In the genomic region with DNA sequence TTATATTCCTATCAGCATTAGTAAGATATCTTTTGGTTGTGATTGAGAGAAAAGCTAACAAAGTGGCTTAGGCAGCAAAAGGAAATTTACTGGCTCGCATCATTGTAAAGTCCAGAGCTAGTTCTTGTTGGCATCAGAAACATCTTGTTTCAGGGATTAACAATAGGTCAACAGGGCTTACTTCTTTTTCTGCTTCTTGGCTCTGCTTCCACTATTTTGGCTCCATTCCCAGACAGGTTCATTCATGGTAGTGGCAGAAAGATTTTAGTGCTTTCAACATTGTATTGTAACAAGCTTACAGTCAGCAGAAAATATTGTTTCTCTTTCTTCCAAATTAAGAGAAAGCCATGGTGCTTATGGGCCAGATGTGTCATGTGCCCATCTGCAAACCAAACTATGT, we compare ENCODE assay signal across 16 cellular contexts.
A peak's percentile ranks its signal among the peaks of the same experiment; 100 is the strongest.
DNase-seq lines count a peak whose midpoint lies in the region; ATAC-seq and TF ChIP-seq lines count a peak whose summit lies in the region.
"Had no signal": no experiment of that assay in that cellular context is flagged by ENCODE, and none has a peak within 500 bp of the region (broad histone marks: within the 10 kb centered on the region; RNA-seq: fewer than 3 reads in every experiment).

No MANE protein-coding gene starts in this region.

- no peaks in the 10 kb centered on the region for H3K4me1 ChIP-seq in PC-3 (ENCODE audit: insufficient read depth, low read length)
- no peaks in the 10 kb centered on the region for H3K4me1 ChIP-seq in right atrium auricular region

- POLR2A ChIA-PET in PC-3 (lab: Charles Lee; ENCODE audit: unreplicated experiment) = no interaction called here

- no peak for TF ChIP-seq EP300 in Ishikawa (IDR thresholded peaks at IDR 0.05; ENCODE audit: borderline replicate concordance)

- H3K9ac ChIP-seq in PC-3 (ENCODE audit: low read length) = no peak overlapping the region

- H4K20me1 ChIP-seq in PC-3 (ENCODE audit: low read length) = no peaks in the 10 kb centered on the region

- peak; percentile 60 for ATAC-seq in PC-3
- no peak for ATAC-seq in HG03139 (IDR thresholded peaks at IDR 0.05; ENCODE audit: unreplicated experiment)
- ATAC-seq: effector memory CD8-positive, alpha-beta T cell; K562; left colon had no signal

- TF ChIP-seq CTCF in PC-3 (conservative IDR thresholded peaks at IDR 0.05; ENCODE audit: low read depth, low read length) = no peak
- no peak for TF ChIP-seq CTCF in epithelial cell of proximal tubule (conservative IDR thresholded peaks at IDR 0.05; ENCODE audit: low read depth, low read length)
- TF ChIP-seq CTCF in right atrium auricular region (IDR thresholded peaks at IDR 0.05) = no peak

- no peaks in the 10 kb centered on the region for H3K9me3 ChIP-seq in PC-3 (ENCODE audit: low read length)
- no peaks in the 10 kb centered on the region for H3K9me3 ChIP-seq in right atrium auricular region
- H3K9me3 ChIP-seq: thoracic aorta had no signal

- no peak for TF ChIP-seq RAD21 in Ishikawa (IDR thresholded peaks at IDR 0.05; ENCODE audit: low read depth)

- DNase-seq in PC-3 (peak; percentile 52), epithelial cell of proximal tubule (ENCODE audit: low read depth) (peak; percentile 30), renal cortical epithelial cell (ENCODE audit: low read depth) (peak; percentile 85), right atrium auricular region (ENCODE audit: low spot score) (no peak)
- DNase-seq in stimulated activated CD4-positive, alpha-beta T cell treated with anti-CD3 and anti-CD28 coated beads, Interleukin-15, amount 100 ng/mL, for 24 hours = no peak
- DNase-seq: activated CD4-positive, CD25-positive, alpha-beta regulatory T cell treated with anti-CD3 and anti-CD28 coated beads, Interleukin-2, amount 50 U/mL, for 72 hours; AML-193; effector memory CD8-positive, alpha-beta T cell; left colon; small intestine; T-helper 9 cell had no signal

- H3K4me3 ChIP-seq in PC-3 (ENCODE audit: low read length) (no peak overlapping the region), epithelial cell of proximal tubule (ENCODE audit: low read depth, low read length) (no peak overlapping the region), right atrium auricular region (no peak overlapping the region)
- H3K4me3 ChIP-seq: K562, SK-N-MC, thoracic aorta had no signal

- no peaks in the 10 kb centered on the region for H3K79me2 ChIP-seq in PC-3 (ENCODE audit: low read length)

- H3K27me3 ChIP-seq in PC-3 (ENCODE audit: low read length) (no peaks in the 10 kb centered on the region), right atrium auricular region (no peaks in the 10 kb centered on the region)

- H3K27ac ChIP-seq in PC-3 (ENCODE audit: low read length) (no peak overlapping the region), right atrium auricular region (no peak overlapping the region)
- H3K27ac ChIP-seq: SK-N-MC, thoracic aorta had no signal

- H3K4me2 ChIP-seq in PC-3 (ENCODE audit: low read length) = no peak overlapping the region

- no TSS peak for BruUV-seq in PC-3 (replicated peaks; lab: Mats Ljungman, UMichigan)

- H3F3A ChIP-seq in PC-3 (ENCODE audit: low read length, unreplicated experiment) = no peaks in the 10 kb centered on the region

- no peaks in the 10 kb centered on the region for H3K36me3 ChIP-seq in PC-3 (ENCODE audit: low read depth, low read length)
- H3K36me3 ChIP-seq in right atrium auricular region = no peaks in the 10 kb centered on the region
- H3K36me3 ChIP-seq: thoracic aorta had no signal

- no peaks in the 10 kb centered on the region for H3K9me2 ChIP-seq in PC-3 (replicated peaks; ENCODE audit: low read length)

- CTCF ChIA-PET in PC-3 (lab: Charles Lee) = interaction anchor here (0.7 kb wide), 1 partner anchor 19 kb away, joined by 3 read pairs; no protein-coding TSS in a partner anchor

- intact Hi-C loops in PC-3 (cut with micrococcal nuclease) = no loop called here

- no peak overlapping the region for H2AFZ ChIP-seq in PC-3 (ENCODE audit: low read length)

TF ChIP-seq in Ishikawa, 13 proteins besides CTCF, POLR2A, EP300 and RAD21:
- TF ChIP-seq TAF1 (IDR thresholded peaks at IDR 0.05; ENCODE audit: low read depth) = no peak
- peak; percentile 58 for TF ChIP-seq NFIC (IDR thresholded peaks at IDR 0.05)

Comparison
In these comparisons a context has a peak if more than half of its experiments do, and no peak if none do; other contexts are left out.
1. DNase-seq: peak in PC-3 (single experiment), epithelial cell of proximal tubule (single experiment) and renal cortical epithelial cell (single experiment); none in right atrium auricular region (single experiment) and stimulated activated CD4-positive, alpha-beta T cell treated with anti-CD3 and anti-CD28 coated beads, Interleukin-15, amount 100 ng/mL, for 24 hours (single experiment).